Comparison of ENCODE assay signal across 9 cellular contexts in genomic region chr20:50690979-50691584, GRCh38. TPM values are rescaled to one million over a fixed set of nuclear protein-coding genes. Genes with fewer than 3 reads are reported as not detected.
DNase-seq lines count a peak whose midpoint lies in the region; ATAC-seq and TF ChIP-seq lines count a peak whose summit lies in the region.
"Had no signal": no experiment of that assay in that cellular context is flagged by ENCODE, and none has a peak within 500 bp of the region (broad histone marks: within the 10 kb centered on the region; RNA-seq: fewer than 3 reads in every experiment).

Gene RIPOR3, minus strand, starts transcription at chr20:50691542. Its CDS starts 414 bp downstream, at chr20:50691128.

- H3K27me3 Mint-ChIP-seq in CD8-positive, alpha-beta memory T cell = peaks cover 35 to 56% of the 10 kb centered on the region in 2 donors

- peak; percentile 28 to 59 (median 50) for ATAC-seq in heart right ventricle

- H3K27me3 ChIP-seq in CD8-positive, alpha-beta memory T cell (ENCODE audit: insufficient read depth, low read length, poor library complexity, severe bottlenecking) = peaks cover 9% of the 10 kb centered on the region
- H3K27me3 ChIP-seq in WERI-Rb-1 (ENCODE audit: insufficient read depth, low read depth, severe bottlenecking) (no peaks in the 10 kb centered on the region), heart right ventricle (peaks cover 0 to 46% (median 9%) of the 10 kb centered on the region in 7 donors)

- H3K27ac ChIP-seq in CD8-positive, alpha-beta memory T cell (ENCODE audit: low read depth, low read length) = peak within 1 kb of the TSS; percentile 65
- H3K27ac ChIP-seq in WERI-Rb-1 = no peak within 1 kb of the TSS
- H3K27ac ChIP-seq in heart right ventricle = peak within 1 kb of the TSS; percentile 35 to 79 (median 67)

- H3K4me3 ChIP-seq in CD8-positive, alpha-beta memory T cell (ENCODE audit: low read length) = peak within 1 kb of the TSS; percentile 19
- H3K4me3 ChIP-seq in WERI-Rb-1 (ENCODE audit: low read depth, low read length) (peak within 1 kb of the TSS; percentile 7; the same call in 1 of the 2 replicates), heart right ventricle (peak within 1 kb of the TSS; percentile 23 to 62 (median 54))

- intact Hi-C loops in heart right ventricle (cut with DNase I) (no loop called here), posterior vena cava (cut with DNase I) (no loop called here)

- H3K9me3 Mint-ChIP-seq in CD8-positive, alpha-beta memory T cell = no peaks in the 10 kb centered on the region

- no peaks in the 10 kb centered on the region for H3K4me1 ChIP-seq in CD8-positive, alpha-beta memory T cell (ENCODE audit: insufficient read depth, low read length)
- H3K4me1 ChIP-seq in heart right ventricle = peaks cover 0 to 42% (median 34%) of the 10 kb centered on the region in 9 donors

- CTCF ChIA-PET in CD8-positive, alpha-beta memory T cell (lab: Charles Lee) = no interaction called here

- DNase-seq in CD8-positive, alpha-beta memory T cell = no peak
- DNase-seq in WERI-Rb-1 = peak; percentile 33
- peak in 1 of 2 donors; percentile 42 for DNase-seq in heart right ventricle
- peak; percentile 82 for DNase-seq in posterior vena cava (ENCODE audit: low spot score)
- no peak for DNase-seq in NCI-H1694 treated with DMSO at 0.1 percent for 48 hours (lab: John Stamatoyannopoulos, UW)
- DNase-seq in NCI-H187 treated with DMSO at 0.1 percent for 48 hours (lab: John Stamatoyannopoulos, UW) = no peak
- no peak for DNase-seq in middle frontal gyrus (ENCODE audit: extremely low spot score, low spot score)
- DNase-seq in superior temporal gyrus (ENCODE audit: extremely low spot score) = no peak

- no peaks in the 10 kb centered on the region for H3K36me3 Mint-ChIP-seq in CD8-positive, alpha-beta memory T cell

- peak within 1 kb of the TSS in 2 of 8 donors; percentile 26 to 83 for H3K27ac Mint-ChIP-seq in CD8-positive, alpha-beta memory T cell

- POLR2A ChIA-PET in CD8-positive, alpha-beta memory T cell (lab: Charles Lee) = no interaction called here

- TF ChIP-seq CTCF in WERI-Rb-1 (IDR thresholded peaks at IDR 0.05; ENCODE audit: low read depth, low read length) = no peak
- TF ChIP-seq CTCF in heart right ventricle (IDR thresholded peaks at IDR 0.05) = no peak

- peaks cover 0 to 20% (median 8%) of the 10 kb centered on the region in 3 donors for H3K4me1 Mint-ChIP-seq in CD8-positive, alpha-beta memory T cell

- H3K9me3 ChIP-seq in CD8-positive, alpha-beta memory T cell (ENCODE audit: low read length) = no peaks in the 10 kb centered on the region
- no peaks in the 10 kb centered on the region for H3K9me3 ChIP-seq in WERI-Rb-1 (ENCODE audit: severe bottlenecking)
- no peaks in the 10 kb centered on the region for H3K9me3 ChIP-seq in heart right ventricle

- peak within 1 kb of the TSS in 4 of 7 donors; percentile 8 to 79 (median 21) for H3K4me3 Mint-ChIP-seq in CD8-positive, alpha-beta memory T cell

- no peaks in the 10 kb centered on the region for H3K36me3 ChIP-seq in CD8-positive, alpha-beta memory T cell (ENCODE audit: insufficient read depth, low read length)
- H3K36me3 ChIP-seq in WERI-Rb-1 = no peaks in the 10 kb centered on the region
- no peaks in the 10 kb centered on the region for H3K36me3 ChIP-seq in heart right ventricle

- WGBS in heart right ventricle, 2 donors = 6 to 8% methylated on average over 32 of the region's 32 CpGs

RNA-seq across cellular contexts. Expression of gene RIPOR3, which starts in this region (rescaled TPM):
- not detected for total RNA-seq in CD8-positive, alpha-beta memory T cell
- polyA plus RNA-seq in CD8-positive, alpha-beta memory T cell = 1.8 TPM
- total RNA-seq in heart right ventricle (10 to 100 TPM in 1 of 10 donors, 1 to 10 TPM in 9; 1.6 to 21.8 (median 2.7) TPM), posterior vena cava (10 to 100 TPM; 10.6 to 11.2 TPM)
- 10 to 100 TPM in 1 of 2 donors, 1 to 10 TPM in 1; 6.3 to 50.2 TPM for polyA plus RNA-seq in heart right ventricle
- total RNA-seq: pulmonary artery endothelial cell had no signal

Comparison
In these comparisons a context has a peak if more than half of its experiments do, and no peak if none do; other contexts are left out.
1. DNase-seq: peak in WERI-Rb-1 (single experiment) and posterior vena cava (single experiment); none in CD8-positive, alpha-beta memory T cell (0 of 5), NCI-H1694 treated with DMSO at 0.1 percent for 48 hours (single experiment), NCI-H187 treated with DMSO at 0.1 percent for 48 hours (single experiment), middle frontal gyrus (single experiment) and superior temporal gyrus (single experiment).
2. Peak in every context shown above with its lines, with median percentiles within 50 percentile points of each other: H3K4me3 ChIP-seq.